In the genomic region with DNA sequence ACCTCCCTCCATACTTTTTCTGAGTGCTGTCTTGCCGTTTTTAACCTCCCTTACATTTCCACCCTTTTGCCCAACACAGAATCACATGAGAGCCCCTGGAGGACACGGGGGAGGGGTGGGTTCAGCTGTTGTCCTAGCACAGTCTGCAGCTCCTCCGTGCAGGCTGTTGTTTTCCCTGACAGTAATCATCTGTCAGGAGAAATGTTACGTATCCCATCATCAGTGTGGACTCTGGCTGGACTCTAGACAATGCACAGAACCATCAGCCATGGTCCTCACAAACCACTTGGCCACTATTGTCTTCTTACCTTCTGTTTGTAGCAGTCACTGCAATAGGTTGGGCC, we compare ENCODE assay signal across 12 cellular contexts.
A peak's percentile ranks its signal among the peaks of the same experiment; 100 is the strongest.
DNase-seq lines count a peak whose midpoint lies in the region; ATAC-seq and TF ChIP-seq lines count a peak whose summit lies in the region.
"Had no signal": no experiment of that assay in that cellular context is flagged by ENCODE, and none has a peak within 500 bp of the region (broad histone marks: within the 10 kb centered on the region; RNA-seq: fewer than 3 reads in every experiment).

No MANE protein-coding gene starts in this region.

- H3K9me2 ChIP-seq in GM23338 (ENCODE audit: insufficient read depth), result 0 out of 2 replicates have a peak, but pooled peaks cover 3% of the 10 kb centered on the region

- intact Hi-C loops in left lung (cut with DNase I) (no loop called here), gastrocnemius medialis (cut with DNase I; ENCODE audit: low total_unique reads) (no loop called here)

- H3K9me3 Mint-ChIP-seq in GM23338, result peaks cover 2% of the 10 kb centered on the region; the same call in 2 of the 3 replicates
- H3K9me3 Mint-ChIP-seq: activated T-helper 2 cell treated with anti-CD3 and anti-CD28 coated beads, Interferon-gamma antibody, Interleukin-2, Interleukin-4, amounts not matched to agents 10 μg/mL and 5 μg/mL and 100 μg/mL, durations not matched to agents 14 hours and 24 hours and 36 hours had no signal

- H3K4me1 Mint-ChIP-seq in GM23338, result peaks cover 5% of the 10 kb centered on the region; the same call in 2 of the 3 replicates

- H3K4me1 ChIP-seq in GM23338 (ENCODE audit: insufficient read depth), result no peaks in the 10 kb centered on the region
- H3K4me1 ChIP-seq in left lung, result peaks cover 0 to 9% of the 10 kb centered on the region in 2 donors
- H3K4me1 ChIP-seq in gastrocnemius medialis, result peaks cover 7 to 9% of the 10 kb centered on the region in 2 donors
- H3K4me1 ChIP-seq: parathyroid adenoma had no signal

- H3K27me3 ChIP-seq in GM23338 (ENCODE audit: insufficient read depth) (no peaks in the 10 kb centered on the region), left lung (no peaks in the 10 kb centered on the region), gastrocnemius medialis (no peaks in the 10 kb centered on the region)

- no peak overlapping the region for H3K4me3 Mint-ChIP-seq in GM23338

- H3K27me3 Mint-ChIP-seq in GM23338 (ENCODE audit: insufficient read depth, low read depth, poor library complexity), result peaks cover 3% of the 10 kb centered on the region

- no peak for TF ChIP-seq POLR2A in gastrocnemius medialis (IDR thresholded peaks at IDR 0.05)

- TF ChIP-seq CTCF in GM23338 (conservative IDR thresholded peaks at IDR 0.05; ENCODE audit: low read depth in 2 of 2) (no peak), left lung (IDR thresholded peaks at IDR 0.05) (no peak), gastrocnemius medialis (IDR thresholded peaks at IDR 0.05 in 4 of 5, conservative IDR thresholded peaks at IDR 0.05 in 1 of 5) (no peak)

- peak; percentile 40; the same call in 1 of the 3 replicates for ATAC-seq in GM23338
- peak; percentile 56 for ATAC-seq in left lung
- ATAC-seq in gastrocnemius medialis, result peak in 1 of 2 donors; percentile 45
- no peak for ATAC-seq in HG03139 (IDR thresholded peaks at IDR 0.05; ENCODE audit: unreplicated experiment)
- ATAC-seq: HCT116 had no signal

- no peak overlapping the region for H3K4me2 ChIP-seq in GM23338

- H3K36me3 Mint-ChIP-seq in GM23338 (ENCODE audit: low read depth), result no peaks in the 10 kb centered on the region

- H3K27ac ChIP-seq in GM23338 (ENCODE audit: low read depth) (no peak overlapping the region), cingulate gyrus (ENCODE audit: low read depth, low read length) (peak overlapping the region; percentile 97), left lung (peak overlapping the region; percentile 28 to 72), gastrocnemius medialis (peak overlapping the region; percentile 15 to 62 (median 48))

- in situ Hi-C loops in gastrocnemius medialis (cut with MboI; ENCODE audit: low sequenced_read_pairs in 4 of 4), result no loop called here

- H4K20me1 ChIP-seq in GM23338 (replicated peaks; ENCODE audit: insufficient read depth), result no peaks in the 10 kb centered on the region

- H2AFZ ChIP-seq in GM23338, result peak overlapping the region; percentile 14; the same call in 1 of the 2 replicates
- H2AFZ ChIP-seq: parathyroid adenoma had no signal

- DNase-seq in GM23338 (ENCODE audit: low spot score) (no peak), left lung (no peak), gastrocnemius medialis (peak in 1 of 2 donors; percentile 33), dermis blood vessel endothelial cell (no peak), NCI-H526 (lab: John Stamatoyannopoulos, UW) (no peak)
- no peak for DNase-seq in activated CD8-positive, alpha-beta memory T cell treated with anti-CD3 and anti-CD28 coated beads for 24 hours
- DNase-seq: effector CD8-positive, alpha-beta T cell had no signal

- H3F3A ChIP-seq in GM23338 (replicated peaks; ENCODE audit: low read depth), result no peaks in the 10 kb centered on the region

- H3K27ac Mint-ChIP-seq in GM23338, result no peak overlapping the region
- H3K27ac Mint-ChIP-seq: activated T-helper 2 cell treated with anti-CD3 and anti-CD28 coated beads, Interferon-gamma antibody, Interleukin-2, Interleukin-4, amounts not matched to agents 10 μg/mL and 5 μg/mL and 100 μg/mL, durations not matched to agents 14 hours and 24 hours and 36 hours had no signal

- H3K4me3 ChIP-seq in GM23338 (no peak overlapping the region), left lung (no peak overlapping the region), gastrocnemius medialis (no peak overlapping the region)

- no peaks in the 10 kb centered on the region for H3K9me3 ChIP-seq in left lung
- no peaks in the 10 kb centered on the region for H3K9me3 ChIP-seq in gastrocnemius medialis

- H3K79me2 ChIP-seq in GM23338 (replicated peaks; ENCODE audit: insufficient read depth), result no peaks in the 10 kb centered on the region
- H3K79me2 ChIP-seq: parathyroid adenoma had no signal

- no peaks in the 10 kb centered on the region for H3K36me3 ChIP-seq in GM23338 (ENCODE audit: insufficient read depth)
- no peaks in the 10 kb centered on the region for H3K36me3 ChIP-seq in left lung
- H3K36me3 ChIP-seq in gastrocnemius medialis, result no peaks in the 10 kb centered on the region

TF ChIP-seq in GM23338, 12 proteins besides CTCF, POLR2A, EP300 and RAD21 (continues in another document):
- TF ChIP-seq POLR2AphosphoS5 (IDR thresholded peaks at IDR 0.05; ENCODE audit: low read depth) (no peak), ZNF114 (CRISPR knock-in tag; IDR thresholded peaks at IDR 0.05) (no peak), JUNB (IDR thresholded peaks at IDR 0.05; ENCODE audit: unreplicated experiment) (no peak)
- TF ChIP-seq, protein P1, sequence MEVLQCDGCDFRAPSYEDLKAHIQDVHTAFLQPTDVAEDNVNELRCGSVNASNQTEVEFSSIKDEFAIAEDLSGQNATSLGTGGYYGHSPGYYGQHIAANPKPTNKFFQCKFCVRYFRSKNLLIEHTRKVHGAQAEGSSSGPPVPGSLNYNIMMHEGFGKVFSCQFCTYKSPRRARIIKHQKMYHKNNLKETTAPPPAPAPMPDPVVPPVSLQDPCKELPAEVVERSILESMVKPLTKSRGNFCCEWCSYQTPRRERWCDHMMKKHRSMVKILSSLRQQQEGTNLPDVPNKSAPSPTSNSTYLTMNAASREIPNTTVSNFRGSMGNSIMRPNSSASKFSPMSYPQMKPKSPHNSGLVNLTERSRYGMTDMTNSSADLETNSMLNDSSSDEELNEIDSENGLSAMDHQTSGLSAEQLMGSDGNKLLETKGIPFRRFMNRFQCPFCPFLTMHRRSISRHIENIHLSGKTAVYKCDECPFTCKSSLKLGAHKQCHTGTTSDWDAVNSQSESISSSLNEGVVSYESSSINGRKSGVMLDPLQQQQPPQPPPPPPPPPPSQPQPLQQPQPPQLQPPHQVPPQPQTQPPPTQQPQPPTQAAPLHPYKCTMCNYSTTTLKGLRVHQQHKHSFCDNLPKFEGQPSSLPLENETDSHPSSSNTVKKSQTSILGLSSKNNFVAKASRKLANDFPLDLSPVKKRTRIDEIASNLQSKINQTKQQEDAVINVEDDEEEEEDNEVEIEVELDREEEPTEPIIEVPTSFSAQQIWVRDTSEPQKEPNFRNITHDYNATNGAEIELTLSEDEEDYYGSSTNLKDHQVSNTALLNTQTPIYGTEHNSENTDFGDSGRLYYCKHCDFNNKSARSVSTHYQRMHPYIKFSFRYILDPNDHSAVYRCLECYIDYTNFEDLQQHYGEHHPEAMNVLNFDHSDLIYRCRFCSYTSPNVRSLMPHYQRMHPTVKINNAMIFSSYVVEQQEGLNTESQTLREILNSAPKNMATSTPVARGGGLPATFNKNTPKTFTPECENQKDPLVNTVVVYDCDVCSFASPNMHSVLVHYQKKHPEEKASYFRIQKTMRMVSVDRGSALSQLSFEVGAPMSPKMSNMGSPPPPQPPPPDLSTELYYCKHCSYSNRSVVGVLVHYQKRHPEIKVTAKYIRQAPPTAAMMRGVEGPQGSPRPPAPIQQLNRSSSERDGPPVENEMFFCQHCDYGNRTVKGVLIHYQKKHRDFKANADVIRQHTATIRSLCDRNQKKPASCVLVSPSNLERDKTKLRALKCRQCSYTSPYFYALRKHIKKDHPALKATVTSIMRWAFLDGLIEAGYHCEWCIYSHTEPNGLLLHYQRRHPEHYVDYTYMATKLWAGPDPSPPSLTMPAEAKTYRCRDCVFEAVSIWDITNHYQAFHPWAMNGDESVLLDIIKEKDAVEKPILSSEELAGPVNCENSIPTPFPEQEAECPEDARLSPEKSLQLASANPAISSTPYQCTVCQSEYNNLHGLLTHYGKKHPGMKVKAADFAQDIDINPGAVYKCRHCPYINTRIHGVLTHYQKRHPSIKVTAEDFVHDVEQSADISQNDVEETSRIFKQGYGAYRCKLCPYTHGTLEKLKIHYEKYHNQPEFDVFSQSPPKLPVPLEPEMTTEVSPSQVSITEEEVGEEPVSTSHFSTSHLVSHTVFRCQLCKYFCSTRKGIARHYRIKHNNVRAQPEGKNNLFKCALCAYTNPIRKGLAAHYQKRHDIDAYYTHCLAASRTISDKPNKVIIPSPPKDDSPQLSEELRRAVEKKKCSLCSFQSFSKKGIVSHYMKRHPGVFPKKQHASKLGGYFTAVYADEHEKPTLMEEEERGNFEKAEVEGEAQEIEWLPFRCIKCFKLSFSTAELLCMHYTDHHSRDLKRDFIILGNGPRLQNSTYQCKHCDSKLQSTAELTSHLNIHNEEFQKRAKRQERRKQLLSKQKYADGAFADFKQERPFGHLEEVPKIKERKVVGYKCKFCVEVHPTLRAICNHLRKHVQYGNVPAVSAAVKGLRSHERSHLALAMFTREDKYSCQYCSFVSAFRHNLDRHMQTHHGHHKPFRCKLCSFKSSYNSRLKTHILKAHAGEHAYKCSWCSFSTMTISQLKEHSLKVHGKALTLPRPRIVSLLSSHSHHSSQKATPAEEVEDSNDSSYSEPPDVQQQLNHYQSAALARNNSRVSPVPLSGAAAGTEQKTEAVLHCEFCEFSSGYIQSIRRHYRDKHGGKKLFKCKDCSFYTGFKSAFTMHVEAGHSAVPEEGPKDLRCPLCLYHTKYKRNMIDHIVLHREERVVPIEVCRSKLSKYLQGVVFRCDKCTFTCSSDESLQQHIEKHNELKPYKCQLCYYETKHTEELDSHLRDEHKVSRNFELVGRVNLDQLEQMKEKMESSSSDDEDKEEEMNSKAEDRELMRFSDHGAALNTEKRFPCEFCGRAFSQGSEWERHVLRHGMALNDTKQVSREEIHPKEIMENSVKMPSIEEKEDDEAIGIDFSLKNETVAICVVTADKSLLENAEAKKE (CRISPR knock-in tag; IDR thresholded peaks at IDR 0.05), result no peak
